8 cellular contexts compared by ENCODE assay signal in the genomic region with DNA sequence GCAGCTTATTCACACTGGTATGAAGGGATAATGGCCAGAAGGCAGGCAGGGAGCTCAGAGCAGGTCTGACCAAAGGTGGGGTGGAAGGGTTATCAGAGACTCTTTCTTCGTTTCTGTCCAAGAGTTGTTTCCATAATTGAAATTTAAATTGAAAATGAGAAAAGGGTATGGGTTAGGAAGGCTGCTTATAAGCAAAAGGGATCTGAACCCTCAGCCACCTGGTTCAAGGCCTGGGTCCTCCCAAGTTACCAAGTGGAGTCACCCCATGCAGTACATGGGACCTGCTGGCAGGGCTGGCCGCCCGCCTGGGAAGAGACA. TPM values are rescaled to one million over a fixed set of nuclear protein-coding genes. Genes with fewer than 3 reads are reported as not detected.
DNase-seq lines count a peak whose midpoint lies in the region; ATAC-seq and TF ChIP-seq lines count a peak whose summit lies in the region.
"Had no signal": no experiment of that assay in that cellular context is flagged by ENCODE, and none has a peak within 500 bp of the region (broad histone marks: within the 10 kb centered on the region; RNA-seq: fewer than 3 reads in every experiment).

No MANE protein-coding gene starts in this region.

- H3K9me3 Mint-ChIP-seq in CD8-positive, alpha-beta T cell: no peaks in the 10 kb centered on the region
- H3K9me3 Mint-ChIP-seq in endothelial cell (ENCODE audit: unreplicated experiment): no peaks in the 10 kb centered on the region

- peaks cover 94% of the 10 kb centered on the region for H3K4me1 Mint-ChIP-seq in CD8-positive, alpha-beta T cell (ENCODE audit: low read depth)
- H3K4me1 Mint-ChIP-seq in endothelial cell (ENCODE audit: unreplicated experiment): no peaks in the 10 kb centered on the region

- H4K20me1 ChIP-seq in OCI-LY3 (ENCODE audit: insufficient read depth, low read length): peaks cover 4% of the 10 kb centered on the region; the same call in 1 of the 2 replicates

- H3K27me3 ChIP-seq in CD8-positive, alpha-beta T cell (ENCODE audit: insufficient read depth, low read length): no peaks in the 10 kb centered on the region
- no peaks in the 10 kb centered on the region for H3K27me3 ChIP-seq in OCI-LY3 (ENCODE audit: low read depth, low read length)
- no peaks in the 10 kb centered on the region for H3K27me3 ChIP-seq in dorsolateral prefrontal cortex
- H3K27me3 ChIP-seq in sigmoid colon: no peaks in the 10 kb centered on the region

- H3K4me1 ChIP-seq in CD8-positive, alpha-beta T cell (ENCODE audit: insufficient read depth, low read length): peaks cover 100% of the 10 kb centered on the region
- H3K4me1 ChIP-seq in OCI-LY3 (ENCODE audit: low read length) (peaks cover 51% of the 10 kb centered on the region), sigmoid colon (peaks cover 0 to 89% (median 83%) of the 10 kb centered on the region in 4 donors)

- peaks cover 30% of the 10 kb centered on the region; the same call in 1 of the 2 replicates for H3K79me2 ChIP-seq in OCI-LY3 (ENCODE audit: low read length)

- peak overlapping the region; percentile 25 for H3K27ac ChIP-seq in CD8-positive, alpha-beta T cell (ENCODE audit: low read depth, low read length)
- H3K27ac ChIP-seq in OCI-LY3 (ENCODE audit: low read length) (peak overlapping the region; percentile 2; the same call in 1 of the 2 replicates), dorsolateral prefrontal cortex (peak overlapping the region in 58 of 59 donors; percentile 75 to 100 (median 98)), sigmoid colon (peak overlapping the region; percentile 94 to 99 (median 96))

- TF ChIP-seq POLR2A in sigmoid colon (IDR thresholded peaks at IDR 0.05): no peak

- intact Hi-C loops in CD8-positive, alpha-beta T cell (cut with DNase I, micrococcal nuclease): loop anchor here in 1 of 2 experiments (5.0 kb wide), 1 partner anchor 239 kb away; the partner anchor contains the start of gene DNM1
- intact Hi-C loops in dorsolateral prefrontal cortex (cut with DNase I): no loop called here
- intact Hi-C loops in sigmoid colon (cut with DNase I): no loop called here

- H3K36me3 Mint-ChIP-seq in CD8-positive, alpha-beta T cell: peaks cover 62% of the 10 kb centered on the region
- H3K36me3 Mint-ChIP-seq in endothelial cell (ENCODE audit: low read depth, unreplicated experiment): no peaks in the 10 kb centered on the region

- POLR2A ChIA-PET in CD8-positive, alpha-beta T cell (lab: Charles Lee): interaction anchor here (1.1 to 13.3 kb wide), 4 partner anchors 10 to 72 kb away, joined by 3 to 220 read pairs (median 6); partner anchors contain the start of gene EEIG1

- peaks cover 9% of the 10 kb centered on the region for H3K36me3 ChIP-seq in CD8-positive, alpha-beta T cell (ENCODE audit: insufficient read depth, low read length)
- no peaks in the 10 kb centered on the region for H3K36me3 ChIP-seq in OCI-LY3 (replicated peaks; ENCODE audit: low read depth, low read length)
- no peaks in the 10 kb centered on the region for H3K36me3 ChIP-seq in sigmoid colon

- TF ChIP-seq CTCF in CD8-positive, alpha-beta T cell (IDR thresholded peaks at IDR 0.05): no peak
- TF ChIP-seq CTCF in OCI-LY3 (IDR thresholded peaks at IDR 0.05; ENCODE audit: low read depth, low read length) (no peak), dorsolateral prefrontal cortex (IDR thresholded peaks at IDR 0.05 in 54 of 56, conservative IDR thresholded peaks at IDR 0.05 in 2 of 56; ENCODE audit: low read depth in 1 of 56, partially characterized antibody in 56 of 56) (no peak), sigmoid colon (IDR thresholded peaks at IDR 0.05) (no peak), endothelial cell (IDR thresholded peaks at IDR 0.05; ENCODE audit: unreplicated experiment) (no peak)

- peak overlapping the region; percentile 9; the same call in 1 of the 2 replicates for H3K9ac ChIP-seq in OCI-LY3 (ENCODE audit: low read length)

- H3K4me2 ChIP-seq in OCI-LY3 (ENCODE audit: low read length): peak overlapping the region; percentile 87

- ATAC-seq in CD8-positive, alpha-beta T cell: no peak

- no peaks in the 10 kb centered on the region for H3K9me3 ChIP-seq in CD8-positive, alpha-beta T cell (ENCODE audit: low read length)
- no peaks in the 10 kb centered on the region for H3K9me3 ChIP-seq in OCI-LY3 (ENCODE audit: insufficient read depth, low read length)
- no peaks in the 10 kb centered on the region for H3K9me3 ChIP-seq in sigmoid colon

- no peaks in the 10 kb centered on the region for H3K27me3 Mint-ChIP-seq in CD8-positive, alpha-beta T cell (ENCODE audit: low read depth)
- peaks cover 8% of the 10 kb centered on the region for H3K27me3 Mint-ChIP-seq in endothelial cell (ENCODE audit: unreplicated experiment)

- H3K4me3 ChIP-seq in CD8-positive, alpha-beta T cell (ENCODE audit: low read depth, low read length): peak overlapping the region; percentile 42
- H3K4me3 ChIP-seq in OCI-LY3 (ENCODE audit: low read length) (peak overlapping the region; percentile 55), dorsolateral prefrontal cortex (peak overlapping the region in 2 of 59 donors; percentile 3 to 20), sigmoid colon (peak overlapping the region in 2 of 4 donors; percentile 7 to 23)

- no peak for TF ChIP-seq EP300 in sigmoid colon (IDR thresholded peaks at IDR 0.05)

- DNase-seq in CD8-positive, alpha-beta T cell: no peak
- DNase-seq in dorsolateral prefrontal cortex (peak in 1 of 10 donors; percentile 45), sigmoid colon (no peak), NCI-H446 treated with DMSO at 0.1 percent for 48 hours (lab: John Stamatoyannopoulos, UW) (no peak), endothelial cell (ENCODE audit: low spot score) (no peak), NCI-H748 (lab: John Stamatoyannopoulos, UW; ENCODE audit: unreplicated experiment) (no peak)
- DNase-seq: kidney glomerular epithelial cell had no signal

- peak overlapping the region; percentile 99 for H3K27ac Mint-ChIP-seq in CD8-positive, alpha-beta T cell
- no peak overlapping the region for H3K27ac Mint-ChIP-seq in endothelial cell (ENCODE audit: unreplicated experiment)

- CTCF ChIA-PET in CD8-positive, alpha-beta T cell (lab: Charles Lee): interaction anchor here (1.0 to 34.6 kb wide), 6 partner anchors 15 to 130 kb away, joined by 3 to 573 read pairs (median 5); partner anchors contain the start of genes DPM2 and EEIG1

- peak overlapping the region; percentile 88 for H3K4me3 Mint-ChIP-seq in CD8-positive, alpha-beta T cell
- no peak overlapping the region for H3K4me3 Mint-ChIP-seq in endothelial cell (ENCODE audit: unreplicated experiment)

- WGBS in sigmoid colon, 2 donors: 69 to 77% methylated on average over 3 of the region's 3 CpGs

- H2AFZ ChIP-seq in OCI-LY3 (ENCODE audit: low read depth, low read length): no peak overlapping the region

RNA-seq across cellular contexts. Expression of gene EEIG1, which starts 17.8 kb away (rescaled TPM):
- 100 to 1,000 TPM; 359 to 378 TPM for total RNA-seq in CD8-positive, alpha-beta T cell
- total RNA-seq in dorsolateral prefrontal cortex (100 to 1,000 TPM in 117 of 120 experiments, 10 to 100 TPM in 3; 73.1 to 300 (median 141) TPM), sigmoid colon (10 to 100 TPM; 10.9 to 32.7 (median 19.2) TPM), endothelial cell (ENCODE audit: unreplicated experiment) (27.3 TPM)
- 10 to 100 TPM; 69.1 to 92.0 (median 77.0) TPM for polyA plus RNA-seq in sigmoid colon

RNA-seq across cellular contexts. Expression of gene DPM2, which starts 25.3 kb away (rescaled TPM):
- total RNA-seq in CD8-positive, alpha-beta T cell: 10 to 100 TPM; 40.2 to 42.7 TPM
- total RNA-seq in dorsolateral prefrontal cortex (10 to 100 TPM; 23.7 to 41.9 (median 31.9) TPM), sigmoid colon (10 to 100 TPM in 2 of 4 donors, 1 to 10 TPM in 2; 6.0 to 11.9 (median 9.7) TPM), endothelial cell (ENCODE audit: unreplicated experiment) (31.5 TPM)
- polyA plus RNA-seq in sigmoid colon: 10 to 100 TPM; 17.3 to 41.9 (median 24.6) TPM

RNA-seq across cellular contexts. Expression of gene PIP5KL1, which starts 32.4 kb away (rescaled TPM):
- total RNA-seq in CD8-positive, alpha-beta T cell: 1 to 10 TPM; 5.1 to 7.4 TPM
- 10 to 100 TPM in 5 of 120 experiments, 1 to 10 TPM in 115; 1.2 to 13.2 (median 5.0) TPM for total RNA-seq in dorsolateral prefrontal cortex
- total RNA-seq in sigmoid colon: 1 to 10 TPM in 3 of 4 donors, under 1 TPM in 1; 0.16 to 4.2 (median 2.6) TPM
- polyA plus RNA-seq in sigmoid colon: 1 to 10 TPM in 1 of 3 donors, under 1 TPM in 1, not detected in 1; 0.70 to 1.8 TPM
- 2.4 TPM for total RNA-seq in endothelial cell (ENCODE audit: unreplicated experiment)

RNA-seq across cellular contexts. Expression of gene ST6GALNAC4, which starts 46.2 kb away (rescaled TPM):
- total RNA-seq in CD8-positive, alpha-beta T cell: 10 to 100 TPM; 40.0 to 47.6 TPM
- total RNA-seq in dorsolateral prefrontal cortex (10 to 100 TPM; 13.2 to 58.0 (median 23.6) TPM), sigmoid colon (10 to 100 TPM; 22.8 to 27.7 (median 25.5) TPM), endothelial cell (ENCODE audit: unreplicated experiment) (25.0 TPM)
- 10 to 100 TPM; 25.2 to 51.1 (median 37.7) TPM for polyA plus RNA-seq in sigmoid colon

Comparison
In these comparisons a context has a peak if more than half of its experiments do, and no peak if none do; other contexts are left out.
1. H3K27ac ChIP-seq: peak in every context shown above with its lines; median percentile 98 in dorsolateral prefrontal cortex; 96 in sigmoid colon; 25 in CD8-positive, alpha-beta T cell; 2 in OCI-LY3.